10 cellular contexts compared by ENCODE assay signal in the genomic region with DNA sequence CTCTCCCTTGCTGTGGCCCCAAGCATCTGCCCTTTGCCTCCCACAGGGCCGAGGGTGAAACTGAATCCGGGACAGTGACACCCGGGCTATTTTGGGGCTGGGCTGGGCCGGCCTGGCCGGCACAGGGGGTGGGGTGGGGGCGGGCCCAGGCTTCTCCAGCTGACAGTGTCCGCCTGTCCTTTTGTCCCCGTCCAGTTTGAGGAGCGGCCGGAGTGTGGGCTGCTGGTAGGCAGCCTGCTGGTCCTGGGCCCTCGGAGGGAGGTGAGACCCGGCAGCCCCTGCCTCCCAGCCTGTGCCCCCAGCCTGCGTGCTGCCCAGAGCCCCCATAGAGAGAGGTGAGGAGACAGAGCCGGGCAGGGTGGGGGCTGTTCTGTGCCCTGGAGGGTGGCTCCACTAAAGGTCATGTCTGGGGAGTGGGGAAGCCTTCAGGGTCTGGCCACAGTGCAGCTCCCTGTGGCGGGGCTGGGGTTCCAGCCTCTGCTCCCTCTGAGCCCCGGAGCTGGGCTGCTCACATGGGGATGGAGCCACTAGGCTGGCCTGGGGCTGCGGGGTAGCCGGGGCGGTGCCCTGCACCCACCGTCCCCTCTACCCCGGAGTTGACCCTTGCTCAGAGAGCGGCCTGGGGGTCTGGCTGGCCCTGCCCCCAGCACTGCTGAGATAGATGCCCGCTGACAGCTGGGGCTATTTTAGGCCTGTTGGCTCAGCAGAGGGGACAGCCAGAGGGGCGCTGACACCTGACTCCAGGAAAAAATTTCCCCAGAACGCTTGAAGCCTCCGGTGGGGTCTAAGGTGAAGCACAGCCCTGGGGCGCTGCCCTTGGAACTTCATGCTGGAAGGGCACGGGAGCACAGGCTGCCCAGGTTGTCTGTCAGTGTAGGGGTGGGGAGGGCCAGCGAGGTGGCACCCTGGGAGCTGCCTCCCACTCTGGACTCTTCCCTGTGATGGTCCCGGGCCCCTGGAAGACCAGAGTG. TPM values are rescaled to one million over a fixed set of nuclear protein-coding genes. Genes with fewer than 3 reads are reported as not detected.
A peak's percentile ranks its signal among the peaks of the same experiment; 100 is the strongest.
DNase-seq lines count a peak whose midpoint lies in the region; ATAC-seq, FAIRE-seq and TF ChIP-seq lines count a peak whose summit lies in the region.
"Had no signal": no experiment of that assay in that cellular context is flagged by ENCODE, and none has a peak within 500 bp of the region (broad histone marks: within the 10 kb centered on the region; RNA-seq: fewer than 3 reads in every experiment).

A gene with protein sequence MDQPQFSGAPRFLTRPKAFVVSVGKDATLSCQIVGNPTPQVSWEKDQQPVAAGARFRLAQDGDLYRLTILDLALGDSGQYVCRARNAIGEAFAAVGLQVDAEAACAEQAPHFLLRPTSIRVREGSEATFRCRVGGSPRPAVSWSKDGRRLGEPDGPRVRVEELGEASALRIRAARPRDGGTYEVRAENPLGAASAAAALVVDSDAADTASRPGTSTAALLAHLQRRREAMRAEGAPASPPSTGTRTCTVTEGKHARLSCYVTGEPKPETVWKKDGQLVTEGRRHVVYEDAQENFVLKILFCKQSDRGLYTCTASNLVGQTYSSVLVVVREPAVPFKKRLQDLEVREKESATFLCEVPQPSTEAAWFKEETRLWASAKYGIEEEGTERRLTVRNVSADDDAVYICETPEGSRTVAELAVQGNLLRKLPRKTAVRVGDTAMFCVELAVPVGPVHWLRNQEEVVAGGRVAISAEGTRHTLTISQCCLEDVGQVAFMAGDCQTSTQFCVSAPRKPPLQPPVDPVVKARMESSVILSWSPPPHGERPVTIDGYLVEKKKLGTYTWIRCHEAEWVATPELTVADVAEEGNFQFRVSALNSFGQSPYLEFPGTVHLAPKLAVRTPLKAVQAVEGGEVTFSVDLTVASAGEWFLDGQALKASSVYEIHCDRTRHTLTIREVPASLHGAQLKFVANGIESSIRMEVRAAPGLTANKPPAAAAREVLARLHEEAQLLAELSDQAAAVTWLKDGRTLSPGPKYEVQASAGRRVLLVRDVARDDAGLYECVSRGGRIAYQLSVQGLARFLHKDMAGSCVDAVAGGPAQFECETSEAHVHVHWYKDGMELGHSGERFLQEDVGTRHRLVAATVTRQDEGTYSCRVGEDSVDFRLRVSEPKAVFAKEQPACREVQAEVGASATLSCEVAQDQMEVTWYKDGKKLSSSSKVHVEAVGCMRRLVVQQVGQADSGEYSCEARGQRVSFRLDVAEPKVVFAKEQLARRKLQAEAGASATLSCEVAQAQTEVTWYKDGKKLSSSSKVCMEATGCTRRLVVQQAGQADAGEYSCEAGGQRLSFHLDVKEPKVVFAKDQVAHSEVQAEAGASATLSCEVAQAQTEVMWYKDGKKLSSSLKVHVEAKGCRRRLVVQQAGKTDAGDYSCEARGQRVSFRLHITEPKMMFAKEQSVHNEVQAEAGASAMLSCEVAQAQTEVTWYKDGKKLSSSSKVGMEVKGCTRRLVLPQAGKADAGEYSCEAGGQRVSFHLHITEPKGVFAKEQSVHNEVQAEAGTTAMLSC (N-terminal part only) (plus strand): TSS at position 194 of the 971 bp plus-strand sequence. CDS start 3,740 bp downstream, outside the sequence.

- no peak for FAIRE-seq in H1 (lab: Jason Lieb, UNC)

- H3K27ac Mint-ChIP-seq in activated CD4-positive, alpha-beta memory T cell treated with anti-CD3 and anti-CD28 coated beads for 36 hours: no peak within 1 kb of the TSS
- no peak within 1 kb of the TSS for H3K27ac Mint-ChIP-seq in activated CD4-positive, alpha-beta memory T cell treated with anti-CD3 and anti-CD28 coated beads, Interleukin-2, amount 10 ng/mL, durations not matched to agents 7 days and 5 days
- no peak within 1 kb of the TSS for H3K27ac Mint-ChIP-seq in mesothelial cell of epicardium

- no peak within 1 kb of the TSS for H3K4me3 Mint-ChIP-seq in activated CD4-positive, alpha-beta memory T cell treated with anti-CD3 and anti-CD28 coated beads for 36 hours
- H3K4me3 Mint-ChIP-seq in activated CD4-positive, alpha-beta memory T cell treated with anti-CD3 and anti-CD28 coated beads, Interleukin-2, amount 10 ng/mL, durations not matched to agents 7 days and 5 days: no peak within 1 kb of the TSS
- no peak within 1 kb of the TSS for H3K4me3 Mint-ChIP-seq in mesothelial cell of epicardium

- no peak within 1 kb of the TSS for H2AK5ac ChIP-seq in H1 (ENCODE audit: low read depth, low read length)

- H4K20me1 ChIP-seq in H1 (replicated peaks in 1 of 2; ENCODE audit: control insufficient read depth in 1 of 2, insufficient read depth in 2 of 2, low read length in 2 of 2): peaks cover 2% of the 10 kb centered on the region in 2 experiments

- no peak for DNase-seq in activated CD4-positive, alpha-beta memory T cell treated with anti-CD3 and anti-CD28 coated beads for 36 hours
- DNase-seq in activated CD4-positive, alpha-beta memory T cell treated with anti-CD3 and anti-CD28 coated beads, Interleukin-2, amount 10 ng/mL, durations not matched to agents 7 days and 5 days: no peak
- DNase-seq in H1 (ENCODE audit: low read depth in 1 of 2, low spot score in 2 of 2) (no peak), mesothelial cell of epicardium (ENCODE audit: low spot score in 2 of 2, unreplicated experiment in 2 of 2) (no peak), thyroid gland (no peak), NCI-H1694 (lab: John Stamatoyannopoulos, UW) (no peak), right lobe of liver (no peak)
- DNase-seq in stimulated activated CD4-positive, alpha-beta T cell treated with anti-CD3 and anti-CD28 coated beads, Interleukin-4, amount 100 ng/mL, for 4 hours: no peak
- DNase-seq: NCI-H345 had no signal

- peaks cover 8% of the 10 kb centered on the region; the same call in 1 of the 2 replicates for H3K23me2 ChIP-seq in H1 (ENCODE audit: low read depth, low read length)

- H3K4me1 Mint-ChIP-seq in activated CD4-positive, alpha-beta memory T cell treated with anti-CD3 and anti-CD28 coated beads for 36 hours (ENCODE audit: low read depth): no peaks in the 10 kb centered on the region
- peaks cover 3% of the 10 kb centered on the region for H3K4me1 Mint-ChIP-seq in activated CD4-positive, alpha-beta memory T cell treated with anti-CD3 and anti-CD28 coated beads, Interleukin-2, amount 10 ng/mL, durations not matched to agents 7 days and 5 days
- H3K4me1 Mint-ChIP-seq in mesothelial cell of epicardium: peaks cover 2% of the 10 kb centered on the region

- H3K23ac ChIP-seq in H1 (ENCODE audit: insufficient read length): no peak within 1 kb of the TSS

- H3K36me3 Mint-ChIP-seq in activated CD4-positive, alpha-beta memory T cell treated with anti-CD3 and anti-CD28 coated beads for 36 hours: no peaks in the 10 kb centered on the region
- H3K36me3 Mint-ChIP-seq in activated CD4-positive, alpha-beta memory T cell treated with anti-CD3 and anti-CD28 coated beads, Interleukin-2, amount 10 ng/mL, durations not matched to agents 7 days and 5 days (ENCODE audit: low read depth): no peaks in the 10 kb centered on the region
- no peaks in the 10 kb centered on the region for H3K36me3 Mint-ChIP-seq in mesothelial cell of epicardium

- 82% methylated on average over 15 of the region's 30 CpGs; no CpG with 5 or more reads in 1 of the 2 experiments for WGBS in H1 (ENCODE audit: extremely low coverage in 1 of 2, insufficient coverage in 1 of 2, insufficient read length in 1 of 2, insufficient replicate concordance in 2 of 2, low coverage in 1 of 2, low lambda C conversion rate in 2 of 2, missing lambda C conversion rate in 1 of 2), 2 experiments
- 45 to 50% methylated on average over 6 to 12 of the region's 30 CpGs for WGBS in thyroid gland, 2 donors
- 0% methylated on average over 2 of the region's 30 CpGs for WGBS in right lobe of liver (ENCODE audit: insufficient coverage, low coverage, low lambda C conversion rate, missing lambda C conversion rate)

- H2BK5ac ChIP-seq in H1 (ENCODE audit: low read depth, low read length): no peak within 1 kb of the TSS

- no peak for TF ChIP-seq RAD21 in H1 (IDR thresholded peaks at IDR 0.05 in 1 of 2, conservative IDR thresholded peaks at IDR 0.05 in 1 of 2; ENCODE audit: low read depth in 2 of 2, low read length in 2 of 2)

- H4K5ac ChIP-seq in H1 (ENCODE audit: insufficient read length, low read depth, low read length): no peak within 1 kb of the TSS

- H2BK12ac ChIP-seq in H1 (ENCODE audit: low read depth, low read length): no peak within 1 kb of the TSS

- no peak within 1 kb of the TSS for H3K56ac ChIP-seq in H1 (replicated peaks; ENCODE audit: insufficient read length, low read depth, low read length)

- POLR2A ChIA-PET in activated CD4-positive, alpha-beta memory T cell treated with anti-CD3 and anti-CD28 coated beads for 36 hours (lab: Charles Lee): no interaction called here
- POLR2A ChIA-PET in activated CD4-positive, alpha-beta memory T cell treated with anti-CD3 and anti-CD28 coated beads, Interleukin-2, amount 10 ng/mL, durations not matched to agents 7 days and 5 days (lab: Charles Lee): no interaction called here
- POLR2A ChIA-PET in H1 (lab: Charles Lee; ENCODE audit: partially characterized antibody): no interaction called here

- no peaks in the 10 kb centered on the region for H3K36me3 ChIP-seq in H1 (ENCODE audit: control insufficient read depth in 2 of 4, insufficient read depth in 4 of 4, low read length in 3 of 4)
- no peaks in the 10 kb centered on the region for H3K36me3 ChIP-seq in thyroid gland
- no peaks in the 10 kb centered on the region for H3K36me3 ChIP-seq in right lobe of liver

- no peaks in the 10 kb centered on the region for H3K9me3 ChIP-seq in H1 (ENCODE audit: insufficient read depth in 2 of 2, low read depth in 1 of 2, low read length in 1 of 2)
- no peaks in the 10 kb centered on the region for H3K9me3 ChIP-seq in thyroid gland
- no peaks in the 10 kb centered on the region for H3K9me3 ChIP-seq in right lobe of liver

- H4K91ac ChIP-seq in H1 (replicated peaks; ENCODE audit: insufficient read length, low read length): no peak within 1 kb of the TSS

- no peak within 1 kb of the TSS for H3K4me2 ChIP-seq in H1 (ENCODE audit: insufficient read depth in 1 of 2, low read depth in 2 of 2, low read length in 2 of 2)

- TF ChIP-seq POLR2A in H1 (IDR thresholded peaks at IDR 0.05; ENCODE audit: control extremely low read depth in 1 of 2, low read depth in 2 of 2, low read length in 2 of 2): no peak
- no peak for TF ChIP-seq POLR2A in thyroid gland (IDR thresholded peaks at IDR 0.05)
- no peak for TF ChIP-seq POLR2A in right lobe of liver (IDR thresholded peaks at IDR 0.05)

- no peak within 1 kb of the TSS for H3K4ac ChIP-seq in H1 (replicated peaks; ENCODE audit: insufficient read length, low read depth, low read length)

- H2BK20ac ChIP-seq in H1 (ENCODE audit: low read length): no peak within 1 kb of the TSS

- no peak for TF ChIP-seq EP300 in H1 (IDR thresholded peaks at IDR 0.05; ENCODE audit: borderline replicate concordance in 1 of 2, low read depth in 2 of 2, low read length in 2 of 2)

- H2AFZ ChIP-seq in H1 (ENCODE audit: low read length): no peak within 1 kb of the TSS

- H3K18ac ChIP-seq in H1 (ENCODE audit: extremely low read depth, low read length): no peak within 1 kb of the TSS

- H3K27me3 Mint-ChIP-seq in activated CD4-positive, alpha-beta memory T cell treated with anti-CD3 and anti-CD28 coated beads for 36 hours: peaks cover 2% of the 10 kb centered on the region
- peaks cover 2% of the 10 kb centered on the region for H3K27me3 Mint-ChIP-seq in activated CD4-positive, alpha-beta memory T cell treated with anti-CD3 and anti-CD28 coated beads, Interleukin-2, amount 10 ng/mL, durations not matched to agents 7 days and 5 days
- peaks cover 13% of the 10 kb centered on the region for H3K27me3 Mint-ChIP-seq in mesothelial cell of epicardium (ENCODE audit: low read depth)

- intact Hi-C loops in activated CD4-positive, alpha-beta memory T cell treated with anti-CD3 and anti-CD28 coated beads for 36 hours (cut with micrococcal nuclease): no loop called here
- intact Hi-C loops in thyroid gland (cut with DNase I) (no loop called here), right lobe of liver (cut with DNase I) (no loop called here)

- H3K4me1 ChIP-seq in H1 (replicated peaks in 1 of 4; ENCODE audit: control insufficient read depth in 3 of 4, insufficient read depth in 4 of 4, low read length in 3 of 4): peaks cover 0 to 4% (median 4%) of the 10 kb centered on the region in 4 experiments; a peak in 4 of 7 replicates
- H3K4me1 ChIP-seq in thyroid gland: peaks cover 0 to 18% of the 10 kb centered on the region in 2 donors
- H3K4me1 ChIP-seq in right lobe of liver: peaks cover 0 to 1% (median 0%) of the 10 kb centered on the region in 4 donors

- peaks cover 2 to 34% (median 17%) of the 10 kb centered on the region in 4 experiments; a peak in 6 of 7 replicates for H3K27me3 ChIP-seq in H1 (replicated peaks in 1 of 4; ENCODE audit: control insufficient read depth in 3 of 4, extremely low read depth in 1 of 4, insufficient read depth in 3 of 4, low read length in 3 of 4)
- H3K27me3 ChIP-seq in thyroid gland: no peaks in the 10 kb centered on the region
- no peaks in the 10 kb centered on the region for H3K27me3 ChIP-seq in right lobe of liver

- no peak within 1 kb of the TSS for H2BK120ac ChIP-seq in H1 (replicated peaks; ENCODE audit: low read depth, low read length)

- ATAC-seq in right lobe of liver: no peak

- H3K14ac ChIP-seq in H1 (ENCODE audit: insufficient read length): no peak within 1 kb of the TSS

- no peaks in the 10 kb centered on the region for H3K79me1 ChIP-seq in H1 (ENCODE audit: low read depth, low read length)

- H4K8ac ChIP-seq in H1 (ENCODE audit: extremely low read depth, insufficient read depth, low read length): peak within 1 kb of the TSS; percentile 51

- H3K9me3 Mint-ChIP-seq in activated CD4-positive, alpha-beta memory T cell treated with anti-CD3 and anti-CD28 coated beads for 36 hours: no peaks in the 10 kb centered on the region
- no peaks in the 10 kb centered on the region for H3K9me3 Mint-ChIP-seq in activated CD4-positive, alpha-beta memory T cell treated with anti-CD3 and anti-CD28 coated beads, Interleukin-2, amount 10 ng/mL, durations not matched to agents 7 days and 5 days
- H3K9me3 Mint-ChIP-seq in mesothelial cell of epicardium: no peaks in the 10 kb centered on the region

- H3K4me3 ChIP-seq in H1 (ENCODE audit: extremely low read depth in 1 of 4, insufficient read depth in 2 of 4, low read depth in 3 of 4, low read length in 4 of 4): no peak within 1 kb of the TSS
- no peak within 1 kb of the TSS for H3K4me3 ChIP-seq in thyroid gland (replicated peaks in 1 of 3)
- no peak within 1 kb of the TSS for H3K4me3 ChIP-seq in right lobe of liver

- H3K79me2 ChIP-seq in H1 (ENCODE audit: control insufficient read depth in 1 of 2, insufficient read depth in 2 of 2, low read length in 2 of 2): no peaks in the 10 kb centered on the region
- H3K79me2 ChIP-seq: parathyroid adenoma had no signal

- TF ChIP-seq CTCF in H1 (IDR thresholded peaks at IDR 0.05; ENCODE audit: control extremely low read depth in 1 of 3, insufficient read depth in 1 of 3, low read depth in 1 of 3, low read length in 3 of 3) (no peak), mesothelial cell of epicardium (IDR thresholded peaks at IDR 0.05; ENCODE audit: unreplicated experiment) (no peak), thyroid gland (IDR thresholded peaks at IDR 0.05) (no peak), right lobe of liver (IDR thresholded peaks at IDR 0.05) (no peak)

- H3K9ac ChIP-seq in H1 (replicated peaks in 1 of 4; ENCODE audit: extremely low read depth in 1 of 4, low read depth in 3 of 4, low read length in 3 of 4): no peak within 1 kb of the TSS
- H3K9ac ChIP-seq: parathyroid adenoma had no signal

- no peak within 1 kb of the TSS for H2BK15ac ChIP-seq in H1 (ENCODE audit: low read length)

- H3K27ac ChIP-seq in H1 (ENCODE audit: low read depth, low read length) (no peak within 1 kb of the TSS), thyroid gland (no peak within 1 kb of the TSS), right lobe of liver (no peak within 1 kb of the TSS)
- H3K27ac ChIP-seq: parathyroid adenoma had no signal

- CTCF ChIA-PET in activated CD4-positive, alpha-beta memory T cell treated with anti-CD3 and anti-CD28 coated beads for 36 hours (lab: Charles Lee): no interaction called here
- CTCF ChIA-PET in activated CD4-positive, alpha-beta memory T cell treated with anti-CD3 and anti-CD28 coated beads, Interleukin-2, amount 10 ng/mL, durations not matched to agents 7 days and 5 days (lab: Charles Lee): no interaction called here
- CTCF ChIA-PET in H1 (lab: Charles Lee; ENCODE audit: partially characterized antibody): interaction anchor here (1.3 to 2.9 kb wide), 2 partner anchors 28 to 77 kb away, joined by 3 to 10 read pairs; no protein-coding TSS in a partner anchor

RNA-seq across cellular contexts. Expression of the gene that starts here (rescaled TPM):
- 10 to 100 TPM; 14.3 to 14.9 TPM for total RNA-seq in activated CD4-positive, alpha-beta memory T cell treated with anti-CD3 and anti-CD28 coated beads for 36 hours
- total RNA-seq in activated CD4-positive, alpha-beta memory T cell treated with anti-CD3 and anti-CD28 coated beads, Interleukin-2, amount 10 ng/mL, durations not matched to agents 7 days and 5 days: 1 to 10 TPM; 6.6 to 8.0 TPM
- 21.0 and 28.4 TPM in 2 replicates for total RNA-seq in H1 (2021; fragmentation: NEBNext Ultra II Directional; extraction: Animal tissue kit (Norgen Biotek cat#: 25700))
- 7.5 and 10.1 TPM in 2 replicates for polyA plus RNA-seq in H1 (2011; rRNA removed)
- 9.8 TPM for polyA plus RNA-seq in H1 (2011; cell fraction: cytosol; rRNA removed)
- 70.1 TPM for polyA plus RNA-seq in H1 (2011; cell fraction: nucleus; rRNA removed)
- polyA plus RNA-seq in H1 (2012, experiment 1 of 2): 11.7 to 20.8 TPM (median 19.4 TPM) in 4 replicates
- 6.5 TPM for polyA plus RNA-seq in H1 (2012, experiment 2 of 2)
- polyA plus RNA-seq in H1 (2013, experiment 1 of 2): 6.5 TPM
- polyA plus RNA-seq in H1 (2013, experiment 2 of 2): 4.8 TPM
- polyA minus RNA-seq in H1 (2011; rRNA and poly(A)+ RNA removed): 13.8 and 16.4 TPM in 2 replicates
- 18.6 TPM for polyA minus RNA-seq in H1 (2011; cell fraction: cytosol; rRNA and poly(A)+ RNA removed)
- polyA minus RNA-seq in H1 (2011; cell fraction: nucleus; rRNA and poly(A)+ RNA removed): 55.0 TPM
- total RNA-seq in mesothelial cell of epicardium: 95.3 to 113 TPM (median 100 TPM) in 3 replicates
- 10 to 100 TPM; 24.0 to 35.1 (median 31.5) TPM for total RNA-seq in thyroid gland
- 1 to 10 TPM in 5 of 6 experiments, under 1 TPM in 1; 0.43 to 3.5 (median 2.0) TPM for total RNA-seq in right lobe of liver
